ENCODE assay signal across 1 cellular context in genomic region chr4:154617820-154618317, GRCh38.
A peak's percentile ranks its signal among the peaks of the same experiment; 100 is the strongest.
TF ChIP-seq lines count a peak whose summit lies in the region.

No MANE protein-coding gene starts in this region.

TF ChIP-seq in HepG2, 621 proteins besides CTCF, POLR2A, EP300 and RAD21 (continued from another document and continues in another):
- TF ChIP-seq, protein P1, sequence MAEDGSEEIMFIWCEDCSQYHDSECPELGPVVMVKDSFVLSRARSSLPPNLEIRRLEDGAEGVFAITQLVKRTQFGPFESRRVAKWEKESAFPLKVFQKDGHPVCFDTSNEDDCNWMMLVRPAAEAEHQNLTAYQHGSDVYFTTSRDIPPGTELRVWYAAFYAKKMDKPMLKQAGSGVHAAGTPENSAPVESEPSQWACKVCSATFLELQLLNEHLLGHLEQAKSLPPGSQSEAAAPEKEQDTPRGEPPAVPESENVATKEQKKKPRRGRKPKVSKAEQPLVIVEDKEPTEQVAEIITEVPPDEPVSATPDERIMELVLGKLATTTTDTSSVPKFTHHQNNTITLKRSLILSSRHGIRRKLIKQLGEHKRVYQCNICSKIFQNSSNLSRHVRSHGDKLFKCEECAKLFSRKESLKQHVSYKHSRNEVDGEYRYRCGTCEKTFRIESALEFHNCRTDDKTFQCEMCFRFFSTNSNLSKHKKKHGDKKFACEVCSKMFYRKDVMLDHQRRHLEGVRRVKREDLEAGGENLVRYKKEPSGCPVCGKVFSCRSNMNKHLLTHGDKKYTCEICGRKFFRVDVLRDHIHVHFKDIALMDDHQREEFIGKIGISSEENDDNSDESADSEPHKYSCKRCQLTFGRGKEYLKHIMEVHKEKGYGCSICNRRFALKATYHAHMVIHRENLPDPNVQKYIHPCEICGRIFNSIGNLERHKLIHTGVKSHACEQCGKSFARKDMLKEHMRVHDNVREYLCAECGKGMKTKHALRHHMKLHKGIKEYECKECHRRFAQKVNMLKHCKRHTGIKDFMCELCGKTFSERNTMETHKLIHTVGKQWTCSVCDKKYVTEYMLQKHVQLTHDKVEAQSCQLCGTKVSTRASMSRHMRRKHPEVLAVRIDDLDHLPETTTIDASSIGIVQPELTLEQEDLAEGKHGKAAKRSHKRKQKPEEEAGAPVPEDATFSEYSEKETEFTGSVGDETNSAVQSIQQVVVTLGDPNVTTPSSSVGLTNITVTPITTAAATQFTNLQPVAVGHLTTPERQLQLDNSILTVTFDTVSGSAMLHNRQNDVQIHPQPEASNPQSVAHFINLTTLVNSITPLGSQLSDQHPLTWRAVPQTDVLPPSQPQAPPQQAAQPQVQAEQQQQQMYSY (CRISPR knock-in tag; IDR thresholded peaks at IDR 0.05): no peak
- TF ChIP-seq, protein P2, sequence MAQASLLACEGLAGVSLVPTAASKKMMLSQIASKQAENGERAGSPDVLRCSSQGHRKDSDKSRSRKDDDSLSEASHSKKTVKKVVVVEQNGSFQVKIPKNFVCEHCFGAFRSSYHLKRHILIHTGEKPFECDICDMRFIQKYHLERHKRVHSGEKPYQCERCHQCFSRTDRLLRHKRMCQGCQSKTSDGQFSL (CRISPR knock-in tag; IDR thresholded peaks at IDR 0.05): no peak
- TF ChIP-seq STAT5B (CRISPR knock-in tag; IDR thresholded peaks at IDR 0.05) (peak; percentile 93), MAFF (IDR thresholded peaks at IDR 0.05; ENCODE audit: low read depth, low read length) (0 out of 2 replicates have a peak, but pooled peaks have one; percentile 11), ZNF547 (CRISPR knock-in tag; IDR thresholded peaks at IDR 0.05) (no peak), MEF2D (CRISPR knock-in tag; IDR thresholded peaks at IDR 0.05) (peak; percentile 99), REL (CRISPR knock-in tag; conservative IDR thresholded peaks at IDR 0.05) (no peak), DPF2 (CRISPR knock-in tag; IDR thresholded peaks at IDR 0.05; ENCODE audit: borderline replicate concordance, low read depth) (peak; percentile 98), ZNF746 (CRISPR knock-in tag; IDR thresholded peaks at IDR 0.05) (peak; percentile 84; the same call in 1 of the 2 replicates), GLMP (CRISPR knock-in tag; IDR thresholded peaks at IDR 0.05; ENCODE audit: borderline replicate concordance) (no peak), POGZ (CRISPR knock-in tag; IDR thresholded peaks at IDR 0.05) (peak; percentile 72; the same call in 1 of the 2 replicates), BCL6 (CRISPR knock-in tag; IDR thresholded peaks at IDR 0.05) (peak; percentile 100), ZNF503 (CRISPR knock-in tag; IDR thresholded peaks at IDR 0.05) (peak; percentile 100), TBX3 (IDR thresholded peaks at IDR 0.05; ENCODE audit: borderline replicate concordance) (peak; percentile 100), PBX3 (CRISPR knock-in tag; IDR thresholded peaks at IDR 0.05; ENCODE audit: borderline replicate concordance) (no peak), SP2 (CRISPR knock-in tag; IDR thresholded peaks at IDR 0.05) (no peak), TEAD3 (CRISPR knock-in tag; optimal IDR thresholded peaks at IDR 0.05; ENCODE audit: borderline replicate concordance) (peak; percentile 93), ARNTL (CRISPR knock-in tag; IDR thresholded peaks at IDR 0.05) (peak; percentile 80), JUND (CRISPR knock-in tag; IDR thresholded peaks at IDR 0.05) (peak; percentile 85; the same call in 1 of the 2 replicates), ZNF124 (CRISPR knock-in tag; IDR thresholded peaks at IDR 0.05) (peak; percentile 74), ZNF414 (CRISPR knock-in tag; IDR thresholded peaks at IDR 0.05) (peak; percentile 64; the same call in 1 of the 2 replicates), EED (CRISPR knock-in tag; IDR thresholded peaks at IDR 0.05) (no peak), TCF12 (IDR thresholded peaks at IDR 0.05) (no peak), TCF12 (CRISPR knock-in tag; IDR thresholded peaks at IDR 0.05) (peak; percentile 99), THAP11 (CRISPR knock-in tag; IDR thresholded peaks at IDR 0.05) (peak; percentile 82), MBD4 (IDR thresholded peaks at IDR 0.05; ENCODE audit: borderline replicate concordance, low read length) (peak; percentile 99), ATF6 (CRISPR knock-in tag; conservative IDR thresholded peaks at IDR 0.05) (0 out of 2 replicates have a peak, but pooled peaks have one; percentile 78), JUN (CRISPR knock-in tag; IDR thresholded peaks at IDR 0.05) (peak; percentile 61; the same call in 1 of the 2 replicates), ZFP90 (CRISPR knock-in tag; IDR thresholded peaks at IDR 0.05; ENCODE audit: borderline replicate concordance) (peak; percentile 20; the same call in 1 of the 2 replicates), ZNF280D (CRISPR knock-in tag; IDR thresholded peaks at IDR 0.05) (peak; percentile 89; the same call in 1 of the 2 replicates), POLR2G (IDR thresholded peaks at IDR 0.05; ENCODE audit: low read depth, low read length) (no peak), IKZF4 (CRISPR knock-in tag; IDR thresholded peaks at IDR 0.05; ENCODE audit: borderline replicate concordance, low read depth, not compliant biosample characterization) (no peak), CENPBD1 (CRISPR knock-in tag; IDR thresholded peaks at IDR 0.05; ENCODE audit: borderline replicate concordance, low read depth) (no peak), ARNT2 (CRISPR knock-in tag; IDR thresholded peaks at IDR 0.05; ENCODE audit: low read depth) (no peak), ZNF792 (CRISPR knock-in tag; IDR thresholded peaks at IDR 0.05) (peak; percentile 66; the same call in 1 of the 2 replicates), MAZ (IDR thresholded peaks at IDR 0.05; ENCODE audit: borderline replicate concordance, low read depth, low read length) (0 out of 2 replicates have a peak, but pooled peaks have one; percentile 26), MAZ (CRISPR knock-in tag; IDR thresholded peaks at IDR 0.05; ENCODE audit: low read depth) (peak; percentile 48; the same call in 1 of the 2 replicates), ZNF709 (CRISPR knock-in tag; IDR thresholded peaks at IDR 0.05) (no peak), SALL2 (CRISPR knock-in tag; IDR thresholded peaks at IDR 0.05) (no peak)
- TF ChIP-seq, protein P3, sequence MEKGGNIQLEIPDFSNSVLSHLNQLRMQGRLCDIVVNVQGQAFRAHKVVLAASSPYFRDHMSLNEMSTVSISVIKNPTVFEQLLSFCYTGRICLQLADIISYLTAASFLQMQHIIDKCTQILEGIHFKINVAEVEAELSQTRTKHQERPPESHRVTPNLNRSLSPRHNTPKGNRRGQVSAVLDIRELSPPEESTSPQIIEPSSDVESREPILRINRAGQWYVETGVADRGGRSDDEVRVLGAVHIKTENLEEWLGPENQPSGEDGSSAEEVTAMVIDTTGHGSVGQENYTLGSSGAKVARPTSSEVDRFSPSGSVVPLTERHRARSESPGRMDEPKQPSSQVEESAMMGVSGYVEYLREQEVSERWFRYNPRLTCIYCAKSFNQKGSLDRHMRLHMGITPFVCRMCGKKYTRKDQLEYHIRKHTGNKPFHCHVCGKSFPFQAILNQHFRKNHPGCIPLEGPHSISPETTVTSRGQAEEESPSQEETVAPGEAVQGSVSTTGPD (CRISPR knock-in tag; IDR thresholded peaks at IDR 0.05): 0 out of 2 replicates have a peak, but pooled peaks have one; percentile 53
- TF ChIP-seq, protein P4, sequence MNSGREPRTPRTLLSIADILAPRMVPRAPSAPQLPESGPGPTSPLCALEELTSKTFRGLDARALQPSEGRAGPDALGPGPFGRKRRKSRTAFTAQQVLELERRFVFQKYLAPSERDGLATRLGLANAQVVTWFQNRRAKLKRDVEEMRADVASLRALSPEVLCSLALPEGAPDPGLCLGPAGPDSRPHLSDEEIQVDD (CRISPR knock-in tag; IDR thresholded peaks at IDR 0.05; ENCODE audit: borderline replicate concordance): no peak
- TF ChIP-seq, protein P5, sequence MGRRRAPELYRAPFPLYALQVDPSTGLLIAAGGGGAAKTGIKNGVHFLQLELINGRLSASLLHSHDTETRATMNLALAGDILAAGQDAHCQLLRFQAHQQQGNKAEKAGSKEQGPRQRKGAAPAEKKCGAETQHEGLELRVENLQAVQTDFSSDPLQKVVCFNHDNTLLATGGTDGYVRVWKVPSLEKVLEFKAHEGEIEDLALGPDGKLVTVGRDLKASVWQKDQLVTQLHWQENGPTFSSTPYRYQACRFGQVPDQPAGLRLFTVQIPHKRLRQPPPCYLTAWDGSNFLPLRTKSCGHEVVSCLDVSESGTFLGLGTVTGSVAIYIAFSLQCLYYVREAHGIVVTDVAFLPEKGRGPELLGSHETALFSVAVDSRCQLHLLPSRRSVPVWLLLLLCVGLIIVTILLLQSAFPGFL (CRISPR knock-in tag; IDR thresholded peaks at IDR 0.05): no peak
- TF ChIP-seq, protein P6, sequence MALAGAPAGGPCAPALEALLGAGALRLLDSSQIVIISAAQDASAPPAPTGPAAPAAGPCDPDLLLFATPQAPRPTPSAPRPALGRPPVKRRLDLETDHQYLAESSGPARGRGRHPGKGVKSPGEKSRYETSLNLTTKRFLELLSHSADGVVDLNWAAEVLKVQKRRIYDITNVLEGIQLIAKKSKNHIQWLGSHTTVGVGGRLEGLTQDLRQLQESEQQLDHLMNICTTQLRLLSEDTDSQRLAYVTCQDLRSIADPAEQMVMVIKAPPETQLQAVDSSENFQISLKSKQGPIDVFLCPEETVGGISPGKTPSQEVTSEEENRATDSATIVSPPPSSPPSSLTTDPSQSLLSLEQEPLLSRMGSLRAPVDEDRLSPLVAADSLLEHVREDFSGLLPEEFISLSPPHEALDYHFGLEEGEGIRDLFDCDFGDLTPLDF (CRISPR knock-in tag; IDR thresholded peaks at IDR 0.05): no peak
